8 cellular contexts compared by ENCODE assay signal in genomic region chr1:205748398-205749093, GRCh38. TPM values are rescaled to one million over a fixed set of nuclear protein-coding genes. Genes with fewer than 3 reads are reported as not detected.
DNase-seq lines count a peak whose midpoint lies in the region; ATAC-seq, FAIRE-seq and TF ChIP-seq lines count a peak whose summit lies in the region.

No MANE protein-coding gene starts in this region.

- ATAC-seq in A549 (peak; percentile 26 to 44; a peak in 5 of 6 replicates), pancreas (peak; percentile 8 to 40 (median 30)), GM18873 (IDR thresholded peaks at IDR 0.05; ENCODE audit: low FRiP score, unreplicated experiment) (no peak), HG02981 (IDR thresholded peaks at IDR 0.05; ENCODE audit: unreplicated experiment) (no peak)

- no peaks in the 10 kb centered on the region for H3K9me3 ChIP-seq in A549
- H3K9me3 ChIP-seq in pancreas, result no peaks in the 10 kb centered on the region

- CTCF ChIA-PET in A549 (lab: Yijun Ruan, JAX), result interaction anchor here (0.6 to 1.7 kb wide), 5 partner anchors 11 to 91 kb away, joined by 3 to 7 read pairs (median 3); no protein-coding TSS in a partner anchor

- H3K27ac ChIP-seq in A549 (peak overlapping the region; percentile 99 to 100), pancreas (peak overlapping the region; percentile 84 to 95 (median 93))

- no peaks in the 10 kb centered on the region for H3K36me3 ChIP-seq in pancreas

- TF ChIP-seq CTCF in A549 (IDR thresholded peaks at IDR 0.05) (no peak), pancreas (IDR thresholded peaks at IDR 0.05) (no peak)

- FAIRE-seq in A549 (lab: Jason Lieb, UNC) (no peak), pancreas (lab: Jason Lieb, UNC) (no peak)

- POLR2A ChIA-PET in A549 (lab: Yijun Ruan, JAX), result interaction anchor here (1.2 kb wide), 1 partner anchor 9 kb away, joined by 11 read pairs; no protein-coding TSS in a partner anchor

- intact Hi-C loops in pancreas (cut with DNase I), result no loop called here

- no peaks in the 10 kb centered on the region for H3K27me3 ChIP-seq in pancreas

- H3K4me1 ChIP-seq in A549 (peaks cover 40% of the 10 kb centered on the region), pancreas (peaks cover 4 to 17% (median 16%) of the 10 kb centered on the region in 3 donors)

- H3K4me3 ChIP-seq in A549 (peak overlapping the region; percentile 99), pancreas (peak overlapping the region; percentile 71 to 83 (median 74))

- TF ChIP-seq RAD21 in A549 (conservative IDR thresholded peaks at IDR 0.05 in 1 of 2, IDR thresholded peaks at IDR 0.05 in 1 of 2), result no peak

- H3K4me2 ChIP-seq in A549, result peak overlapping the region; percentile 98

- WGBS in A549 (ENCODE audit: missing lambda C conversion rate), result 5% methylated on average over 13 of the region's 13 CpGs
- 1% methylated on average over 13 of the region's 13 CpGs for WGBS in pancreas, 2 donors

- no peak for TF ChIP-seq POLR2A in A549 (IDR thresholded peaks at IDR 0.05; ENCODE audit: low read length)

- peak in 1 of 2 experiments; percentile 38 for DNase-seq in A549 (ENCODE audit: low read depth in 1 of 2, low spot score in 1 of 2)
- peak; percentile 54 for DNase-seq in ELR (ENCODE audit: low read depth)
- DNase-seq in NCI-H1930 (lab: John Stamatoyannopoulos, UW), result peak; percentile 5 to 37
- peak; percentile 48 to 52 for DNase-seq in activated T-cell treated with anti-CD3 and anti-CD28 coated beads, Interleukin-2, amount 50 U/mL, for 48 hours
- DNase-seq in fibroblast of the conjunctiva (ENCODE audit: low read depth), result peak; percentile 49
- peak in 2 of 6 donors; percentile 13 to 31 for DNase-seq in pancreas

- no peak for TF ChIP-seq EP300 in A549 (IDR thresholded peaks at IDR 0.05)

TF ChIP-seq in A549, 52 proteins besides CTCF, POLR2A, EP300 and RAD21:
- TF ChIP-seq KDM5A (IDR thresholded peaks at IDR 0.05), result peak; percentile 46; the same call in 1 of the 2 replicates
- TF ChIP-seq KDM1A (IDR thresholded peaks at IDR 0.05; ENCODE audit: low read depth), result no peak
- TF ChIP-seq PHF8 (IDR thresholded peaks at IDR 0.05; ENCODE audit: borderline replicate concordance, low read depth), result peak; percentile 28; the same call in 1 of the 2 replicates

RNA-seq across cellular contexts. Expression of gene NUCKS1, which starts 1.4 kb away (rescaled TPM):
- polyA plus RNA-seq in A549 (2011; rRNA removed), result 134 and 190 TPM in 2 replicates
- 23.1 and 26.2 TPM in 2 replicates for polyA plus RNA-seq in A549 (2012; cell fraction: cytosol; rRNA removed)
- polyA plus RNA-seq in A549 (2012; cell fraction: nucleus; rRNA removed), result 8.1 and 17.0 TPM in 2 replicates
- polyA plus RNA-seq in A549 (2017; fragmentation: RNase III; extraction: RNeasy Plus Mini Kit Qiagen cat#74134 plus additional on column Dnase treatment), result 132 to 141 TPM (median 141 TPM) in 3 replicates
- 145 and 159 TPM in 2 replicates for polyA minus RNA-seq in A549 (2011; rRNA and poly(A)+ RNA removed)
- total RNA-seq in pancreas, result 10 to 100 TPM; 33.0 to 69.6 (median 53.5) TPM
- polyA plus RNA-seq in pancreas, result 10 to 100 TPM; 15.1 to 91.4 TPM

RNA-seq across cellular contexts. Expression of gene RAB29, which starts 26.7 kb away (rescaled TPM):
- 9.8 and 13.2 TPM in 2 replicates for polyA plus RNA-seq in A549 (2011; rRNA removed)
- 5.3 and 6.8 TPM in 2 replicates for polyA plus RNA-seq in A549 (2012; cell fraction: cytosol; rRNA removed)
- 3.8 and 5.1 TPM in 2 replicates for polyA plus RNA-seq in A549 (2012; cell fraction: nucleus; rRNA removed)
- polyA plus RNA-seq in A549 (2017; fragmentation: RNase III; extraction: RNeasy Plus Mini Kit Qiagen cat#74134 plus additional on column Dnase treatment), result 12.9 to 17.9 TPM (median 14.8 TPM) in 3 replicates
- polyA minus RNA-seq in A549 (2011; rRNA and poly(A)+ RNA removed), result 5.8 and 6.9 TPM in 2 replicates
- total RNA-seq in pancreas, result 10 to 100 TPM in 2 of 6 donors, 1 to 10 TPM in 4; 5.4 to 12.2 (median 7.0) TPM
- polyA plus RNA-seq in pancreas, result 10 to 100 TPM in 1 of 2 donors, 1 to 10 TPM in 1; 6.5 to 10.8 TPM

Comparison
In these comparisons a context has a peak if more than half of its experiments do, and no peak if none do; other contexts are left out.
1. ATAC-seq: peak in A549 (2 of 2) and pancreas (4 of 4); none in GM18873 (single experiment) and HG02981 (single experiment).